In the genomic region with DNA sequence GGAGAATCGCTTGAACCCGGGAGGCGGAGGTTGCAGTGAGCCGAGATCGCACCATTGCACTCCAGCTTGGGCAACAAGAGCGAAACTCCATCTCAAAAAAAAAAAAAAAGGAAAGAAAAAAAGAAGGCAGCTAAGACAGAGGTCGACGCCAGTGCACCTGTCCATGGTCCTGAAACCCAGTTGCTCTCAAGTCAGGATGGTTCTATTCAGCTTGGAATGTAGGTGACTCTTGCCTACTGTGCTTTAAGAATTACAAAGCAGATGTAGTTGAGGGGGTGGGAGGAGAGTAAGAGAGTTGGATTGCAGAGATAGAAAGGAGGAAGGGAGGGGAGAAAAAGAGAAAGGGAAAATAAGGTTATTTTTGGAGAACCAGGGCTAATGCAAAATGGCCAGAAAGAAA, we compare ENCODE assay signal across 1 cellular context.
TF ChIP-seq lines count a peak whose summit lies in the region.

No MANE protein-coding gene starts in this region.

TF ChIP-seq in HEK293, 187 proteins besides CTCF, POLR2A, EP300 and RAD21 (continued from another document):
- TF ChIP-seq ZNF362 (tag by site-specific recombination; IDR thresholded peaks at IDR 0.05) (peak; percentile 81), ZNF221 (tag by site-specific recombination; IDR thresholded peaks at IDR 0.05; ENCODE audit: borderline replicate concordance) (no peak), ZNF211 (tag by site-specific recombination; IDR thresholded peaks at IDR 0.05; ENCODE audit: low read depth) (no peak), ZFP41 (tag by site-specific recombination; IDR thresholded peaks at IDR 0.05; ENCODE audit: borderline replicate concordance) (no peak), PRDM1 (tag by site-specific recombination; IDR thresholded peaks at IDR 0.05) (no peak)
